In the genomic region with DNA sequence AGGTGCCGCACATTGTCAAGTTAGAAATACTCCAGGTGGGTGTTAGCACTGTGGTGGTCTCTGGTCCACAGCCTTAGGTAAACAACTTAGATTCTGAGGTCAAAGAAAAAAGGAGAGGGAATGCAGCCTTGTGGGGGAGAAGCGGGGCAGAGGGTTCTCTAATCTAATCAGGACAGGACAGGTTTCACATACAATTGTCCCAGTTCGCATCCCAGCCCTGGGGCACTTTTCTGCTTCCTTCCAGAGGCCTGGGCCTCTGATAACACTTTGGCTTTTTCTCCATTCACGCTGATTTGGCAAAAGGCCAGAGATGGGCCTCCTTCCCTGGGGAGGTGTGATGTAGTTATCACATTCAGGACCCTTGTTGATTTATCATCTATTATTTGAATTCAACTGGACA, we compare ENCODE assay signal across 12 cellular contexts.
"Had no signal": no experiment of that assay in that cellular context is flagged by ENCODE, and none has a peak within 500 bp of the region (broad histone marks: within the 10 kb centered on the region; RNA-seq: fewer than 3 reads in every experiment).

No MANE protein-coding gene starts in this region.

- DNase-seq: amniotic stem cell; body of pancreas; foreskin fibroblast; nephron progenitor cell; sigmoid colon; stimulated activated CD4-positive, alpha-beta T cell treated with anti-CD3 and anti-CD28 coated beads, Interleukin-12 subunit alpha, Interleukin-12 subunit beta, amount 100 ng/mL, for 4 hours; stimulated activated naive CD8-positive, alpha-beta T cell treated with anti-CD3 and anti-CD28 coated beads, Interleukin-15, Interleukin-2, amounts not matched to agents 100 U/mL and 50 U/mL, for 24 hours had no signal

- H3K27me3 ChIP-seq: body of pancreas, esophagus muscularis mucosa, sigmoid colon, suprapubic skin had no signal

- H3K27ac ChIP-seq: body of pancreas, esophagus muscularis mucosa, sigmoid colon, suprapubic skin had no signal

- H3K4me3 Mint-ChIP-seq: activated naive CD4-positive, alpha-beta T cell treated with anti-CD3 and anti-CD28 coated beads, Interleukin-2, amount 50 U/mL, for 24 hours; memory B cell; nephron progenitor cell had no signal

- H3K9me3 Mint-ChIP-seq: activated naive CD4-positive, alpha-beta T cell treated with anti-CD3 and anti-CD28 coated beads, Interleukin-2, amount 50 U/mL, for 24 hours; memory B cell; nephron progenitor cell had no signal

- H3K27me3 Mint-ChIP-seq: activated naive CD4-positive, alpha-beta T cell treated with anti-CD3 and anti-CD28 coated beads, Interleukin-2, amount 50 U/mL, for 24 hours; memory B cell had no signal

- ATAC-seq: body of pancreas; left lobe of liver; stimulated activated naive CD8-positive, alpha-beta T cell treated with anti-CD3 and anti-CD28 coated beads, Interleukin-15, Interleukin-2, amounts not matched to agents 100 U/mL and 50 U/mL, for 24 hours had no signal

- H3K4me3 ChIP-seq: body of pancreas, esophagus muscularis mucosa, sigmoid colon, suprapubic skin had no signal

- H3K4me1 ChIP-seq: body of pancreas, esophagus muscularis mucosa, sigmoid colon had no signal

- H3K9me3 ChIP-seq: body of pancreas, esophagus muscularis mucosa, sigmoid colon, suprapubic skin had no signal

- H3K27ac Mint-ChIP-seq: activated naive CD4-positive, alpha-beta T cell treated with anti-CD3 and anti-CD28 coated beads, Interleukin-2, amount 50 U/mL, for 24 hours; memory B cell; nephron progenitor cell had no signal
